ENCODE assay signal across 8 cellular contexts in the genomic region with DNA sequence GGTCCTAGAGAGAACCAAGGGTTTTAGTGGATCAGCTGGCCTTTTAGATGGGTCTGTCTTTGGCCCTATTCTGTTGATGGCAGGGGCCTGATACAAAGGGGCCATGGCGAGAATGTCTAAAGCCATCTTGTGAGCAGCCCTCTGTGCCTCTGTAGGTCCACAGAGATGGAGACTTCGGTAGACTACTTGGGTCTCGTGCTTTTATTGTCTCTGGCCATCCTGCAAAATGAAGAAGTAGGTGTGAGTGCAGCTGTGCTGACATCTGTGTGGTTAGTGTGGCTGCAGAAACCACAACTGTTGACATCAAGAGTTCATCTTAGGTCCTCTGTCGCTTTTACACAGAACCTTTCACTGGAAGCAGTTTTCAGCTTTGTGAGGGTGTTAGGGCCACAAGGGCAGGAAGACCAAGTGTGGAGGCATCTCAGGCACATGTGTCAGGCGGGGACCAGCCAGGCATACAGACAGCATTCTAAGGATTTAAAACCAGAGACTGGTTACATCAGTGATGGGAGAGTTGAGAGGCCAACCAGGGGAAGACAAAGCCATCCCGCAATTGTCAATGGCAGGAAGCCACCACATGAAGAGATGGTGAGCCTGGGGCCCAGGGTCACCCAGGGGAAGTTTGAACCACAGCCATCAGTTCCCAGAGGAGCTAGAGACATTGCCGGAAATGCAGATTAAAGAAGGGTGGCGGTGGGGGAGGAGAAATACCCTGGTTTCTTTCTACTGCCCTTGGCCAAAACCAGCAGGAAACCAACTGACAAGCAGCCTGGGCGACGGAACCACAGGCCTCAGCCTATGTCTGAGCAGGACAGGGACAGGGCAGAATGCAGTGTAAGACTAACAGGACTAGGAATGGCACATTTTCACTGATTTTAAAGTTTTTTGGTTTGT. TPM values are rescaled to one million over a fixed set of nuclear protein-coding genes. Genes with fewer than 3 reads are reported as not detected.
A peak's percentile ranks its signal among the peaks of the same experiment; 100 is the strongest.
DNase-seq lines count a peak whose midpoint lies in the region; ATAC-seq, FAIRE-seq and TF ChIP-seq lines count a peak whose summit lies in the region.

No MANE protein-coding gene starts in this region.

- POLR2A ChIA-PET in K562 (lab: Yijun Ruan, JAX) (interaction anchor here (0.5 to 0.9 kb wide), 6 partner anchors 13 to 374 kb away, joined by 3 to 5 read pairs (median 3); a partner anchor contains a TSS), RWPE1 (lab: Yijun Ruan, JAX; ENCODE audit: low non-redundant PET) (no interaction called here)

- DNase-seq in breast epithelium (ENCODE audit: low spot score in 2 of 2) (no peak), mammary epithelial cell (no peak), SW480 (ENCODE audit: low spot score) (peak; percentile 75), K562 (ENCODE audit: extremely low read depth in 1 of 4, low spot score in 3 of 4) (peak in 1 of 4 experiments; percentile 34), RWPE1 (ENCODE audit: low spot score) (no peak), NCI-H2107 treated with DMSO at 0.1 percent for 48 hours (lab: John Stamatoyannopoulos, UW; ENCODE audit: unreplicated experiment) (no peak)

- no peaks in the 10 kb centered on the region for H3K9me1 ChIP-seq in K562 (ENCODE audit: control insufficient read depth, insufficient read depth, low read length)

- dilution Hi-C loops in mammary epithelial cell (cut with HindIII; ENCODE audit: low sequenced_read_pairs): no loop called here

- TF ChIP-seq CTCF in breast epithelium (IDR thresholded peaks at IDR 0.05): no peak
- no peak for TF ChIP-seq CTCF in mammary epithelial cell (conservative IDR thresholded peaks at IDR 0.05 in 1 of 2, IDR thresholded peaks at IDR 0.05 in 1 of 2; ENCODE audit: extremely low read depth in 1 of 2, insufficient read depth in 1 of 2, low read depth in 1 of 2, low read length in 2 of 2)
- TF ChIP-seq CTCF in K562 (IDR thresholded peaks at IDR 0.05 in 2 of 3, conservative IDR thresholded peaks at IDR 0.05 in 1 of 3; ENCODE audit: insufficient read depth in 2 of 3, low read depth in 1 of 3, low read length in 3 of 3): no peak
- no peak for TF ChIP-seq CTCF in neutrophil (IDR thresholded peaks at IDR 0.05)
- TF ChIP-seq CTCF in RWPE1 (conservative IDR thresholded peaks at IDR 0.05; ENCODE audit: low read depth): no peak

- TF ChIP-seq RAD21 in K562 (CRISPR knock-in tag; conservative IDR thresholded peaks at IDR 0.05 in 1 of 2, IDR thresholded peaks at IDR 0.05 in 1 of 2): no peak; a peak in 1 of 4 replicates

- H3K27ac ChIP-seq in breast epithelium (peak overlapping the region; percentile 4 to 21), mammary epithelial cell (ENCODE audit: insufficient read depth, low read depth, low read length) (no peak overlapping the region), K562 (ENCODE audit: extremely low read depth, low read depth, low read length) (peak overlapping the region; percentile 6; the same call in 1 of the 3 replicates), neutrophil (peak overlapping the region; percentile 89), RWPE1 (no peak overlapping the region)

- peak; percentile 63 for FAIRE-seq in K562 (lab: Jason Lieb, UNC)

- CTCF ChIA-PET in mammary epithelial cell (lab: Charles Lee; ENCODE audit: low non-redundant PET) (no interaction called here), K562 (lab: Yijun Ruan, JAX; ENCODE audit: low intra/inter-chr PET ratio) (no interaction called here), RWPE1 (lab: Yijun Ruan, JAX) (interaction anchor here (0.7 to 0.8 kb wide), 3 partner anchors 33 to 1305 kb away, joined by 3 read pairs; no protein-coding TSS in a partner anchor)

- H4K20me1 ChIP-seq in mammary epithelial cell (ENCODE audit: insufficient read depth, low read length) (no peaks in the 10 kb centered on the region), K562 (replicated peaks; ENCODE audit: control insufficient read depth, insufficient read depth, low read length) (no peaks in the 10 kb centered on the region)

- H3K9me3 ChIP-seq in breast epithelium (no peaks in the 10 kb centered on the region), mammary epithelial cell (replicated peaks; ENCODE audit: insufficient read depth, low read length) (no peaks in the 10 kb centered on the region), K562 (replicated peaks; ENCODE audit: control insufficient read depth, insufficient read depth, low read depth, low read length) (no peaks in the 10 kb centered on the region), neutrophil (no peaks in the 10 kb centered on the region)

- no peaks in the 10 kb centered on the region for H3K27me3 ChIP-seq in breast epithelium
- no peaks in the 10 kb centered on the region for H3K27me3 ChIP-seq in mammary epithelial cell (ENCODE audit: insufficient read depth, low read length)
- no peaks in the 10 kb centered on the region for H3K27me3 ChIP-seq in K562 (ENCODE audit: control insufficient read depth in 2 of 2, insufficient read depth in 2 of 2, low read length in 2 of 2)
- H3K27me3 ChIP-seq in neutrophil: no peaks in the 10 kb centered on the region

- ATAC-seq in HG03066 (IDR thresholded peaks at IDR 0.05; ENCODE audit: low read depth, unreplicated experiment) (peak; percentile 78), K562 (peak; percentile 60)

- BruUV-seq in mammary epithelial cell (replicated peaks; lab: Mats Ljungman, UMichigan): no TSS peak
- no TSS peak for BruUV-seq in K562 (replicated peaks; lab: Mats Ljungman, UMichigan)

- WGBS in mammary epithelial cell (ENCODE audit: low coverage, missing lambda C conversion rate): 88% methylated on average over 6 of the region's 10 CpGs
- 28% methylated on average over 10 of the region's 10 CpGs for WGBS in K562 (ENCODE audit: insufficient coverage, low coverage, missing lambda C conversion rate)

- TF ChIP-seq POLR2A in breast epithelium (IDR thresholded peaks at IDR 0.05) (no peak), K562 (conservative IDR thresholded peaks at IDR 0.05) (no peak)

- no peak overlapping the region for H3K4me3 ChIP-seq in breast epithelium
- H3K4me3 ChIP-seq in mammary epithelial cell (replicated peaks in 1 of 3; ENCODE audit: insufficient read depth in 1 of 3, low read depth in 2 of 3, low read length in 3 of 3): no peak overlapping the region
- no peak overlapping the region for H3K4me3 ChIP-seq in K562
- H3K4me3 ChIP-seq in neutrophil (ENCODE audit: low read depth in 1 of 2, low read length in 1 of 2): peak overlapping the region; percentile 12 to 52

- peak; percentile 25; the same call in 1 of the 2 replicates for TF ChIP-seq EP300 in K562 (IDR thresholded peaks at IDR 0.05; ENCODE audit: low read length)

- H3K9ac ChIP-seq in mammary epithelial cell (ENCODE audit: insufficient read depth, low read length) (no peak overlapping the region), K562 (ENCODE audit: insufficient read depth in 1 of 2, low read depth in 2 of 2, low read length in 2 of 2) (peak overlapping the region; percentile 7 to 15; a peak in 1 of 4 replicates)

- H3K79me2 ChIP-seq in mammary epithelial cell (ENCODE audit: insufficient read depth, low read length): no peaks in the 10 kb centered on the region
- no peaks in the 10 kb centered on the region for H3K79me2 ChIP-seq in K562 (ENCODE audit: control insufficient read depth, insufficient read depth, low read length)

- no peaks in the 10 kb centered on the region for H3K4me1 ChIP-seq in breast epithelium
- no peaks in the 10 kb centered on the region for H3K4me1 ChIP-seq in mammary epithelial cell (ENCODE audit: insufficient read depth, low read length)
- peaks cover 23 to 29% of the 10 kb centered on the region in 2 experiments for H3K4me1 ChIP-seq in K562 (replicated peaks in 1 of 2; ENCODE audit: control insufficient read depth in 2 of 2, insufficient read depth in 2 of 2, low read length in 2 of 2)
- H3K4me1 ChIP-seq in neutrophil (ENCODE audit: control insufficient read depth in 1 of 2, insufficient read depth in 1 of 2, low read depth in 1 of 2, low read length in 1 of 2): peaks cover 35 to 62% of the 10 kb centered on the region in 2 experiments

- no peak overlapping the region for H2AFZ ChIP-seq in mammary epithelial cell (ENCODE audit: low read depth, low read length)
- peak overlapping the region; percentile 78 for H2AFZ ChIP-seq in K562 (ENCODE audit: low read depth, low read length)

- H3K4me2 ChIP-seq in mammary epithelial cell (ENCODE audit: insufficient read depth, low read depth, low read length) (no peak overlapping the region), K562 (ENCODE audit: insufficient read depth, low read length) (no peak overlapping the region; the same call in 1 of the 2 replicates)

- in situ Hi-C loops in mammary epithelial cell (cut with MboI; ENCODE audit: low sequenced_read_pairs in 2 of 2) (no loop called here), K562 (cut with MboI) (no loop called here)

- H3K36me3 ChIP-seq in breast epithelium (no peaks in the 10 kb centered on the region), mammary epithelial cell (ENCODE audit: insufficient read depth, low read length) (no peaks in the 10 kb centered on the region), K562 (ENCODE audit: control insufficient read depth, insufficient read depth, low read length) (no peaks in the 10 kb centered on the region), neutrophil (no peaks in the 10 kb centered on the region)

- intact Hi-C loops in breast epithelium (cut with DNase I; ENCODE audit: low total_unique reads) (no loop called here), mammary epithelial cell (cut with micrococcal nuclease) (no loop called here), K562 (cut with micrococcal nuclease) (no loop called here)

RNA-seq across cellular contexts. Expression of a gene that starts 13.0 kb away (rescaled TPM):
- total RNA-seq in breast epithelium (10 to 100 TPM; 46.9 to 71.7 (median 59.5) TPM), mammary epithelial cell (10 to 100 TPM; 10.7 to 62.3 TPM), K562 (2014; rRNA removed) (6.4 and 9.2 TPM in 2 replicates), K562 (2014; rRNA removed; fragmentation: Illumina TruSeq; extraction: Trizol) (5.5 and 6.1 TPM in 2 replicates), K562 (2015; rRNA removed; fragmentation: Illumina TruSeq; extraction: Trizol) (7.4 and 7.8 TPM in 2 replicates), K562 (2021) (23.8 and 27.2 TPM in 2 replicates)
- polyA plus RNA-seq in mammary epithelial cell (17.8 TPM), K562 (2011; rRNA removed) (12.8 and 18.9 TPM in 2 replicates), K562 (2014; fragmentation: Illumina TruSeq; extraction: Trizol) (16.2 and 17.0 TPM in 2 replicates), K562 (2014; fragmentation: Nextera tagmentation; extraction: Ambion mirVana) (1 to 10 TPM in 1 of 2 experiments, under 1 TPM in 1; 0.80 to 1.1 TPM), K562 (2014; rRNA removed) (19.2 and 19.3 TPM in 2 replicates)
- 43.6 TPM for polyA minus RNA-seq in mammary epithelial cell
- total RNA-seq in K562 (2011; cell fraction: chromatin; rRNA removed; ENCODE audit: low replicate concordance): 112 and 252 TPM in 2 replicates
- 110 and 123 TPM in 2 replicates for total RNA-seq in K562 (2011; cell fraction: nucleolus; rRNA removed)
- total RNA-seq in K562 (2011; cell fraction: nucleoplasm; rRNA removed): 98.7 and 108 TPM in 2 replicates
- polyA plus RNA-seq in K562 (2011; cell fraction: cytosol; rRNA removed): 8.0 and 10.3 TPM in 2 replicates
- 137 and 160 TPM in 2 replicates for polyA plus RNA-seq in K562 (2011; cell fraction: nucleus; rRNA removed)
- polyA plus RNA-seq in K562 (2012): 20.9 and 33.9 TPM in 2 replicates
- 7.8 and 12.1 TPM in 2 replicates for polyA minus RNA-seq in K562 (2011; rRNA and poly(A)+ RNA removed)
- 17.9 and 21.8 TPM in 2 replicates for polyA minus RNA-seq in K562 (2011; cell fraction: cytosol; rRNA and poly(A)+ RNA removed)
- 30.6 and 40.4 TPM in 2 replicates for polyA minus RNA-seq in K562 (2011; cell fraction: nucleus; rRNA and poly(A)+ RNA removed)

RNA-seq across cellular contexts. Expression of a gene that starts 22.8 kb away (rescaled TPM):
- total RNA-seq in breast epithelium (10 to 100 TPM in 2 of 3 donors, 1 to 10 TPM in 1; 9.4 to 22.4 (median 15.4) TPM), mammary epithelial cell (10 to 100 TPM; 21.0 to 21.5 TPM), K562 (2014; rRNA removed) (40.4 and 52.0 TPM in 2 replicates), K562 (2014; rRNA removed; fragmentation: Illumina TruSeq; extraction: Trizol) (12.7 and 15.6 TPM in 2 replicates), K562 (2015; rRNA removed; fragmentation: Illumina TruSeq; extraction: Trizol) (34.3 and 36.7 TPM in 2 replicates), K562 (2021) (34.9 and 38.9 TPM in 2 replicates)
- polyA plus RNA-seq in mammary epithelial cell (16.0 TPM), K562 (2011; rRNA removed) (17.6 and 17.9 TPM in 2 replicates), K562 (2014; fragmentation: Illumina TruSeq; extraction: Trizol) (18.0 and 27.7 TPM in 2 replicates), K562 (2014; fragmentation: Nextera tagmentation; extraction: Ambion mirVana) (1 to 10 TPM; 2.8 to 3.5 TPM), K562 (2014; rRNA removed) (26.4 and 35.0 TPM in 2 replicates)
- polyA minus RNA-seq in mammary epithelial cell: 3.7 TPM
- 9.9 and 32.6 TPM in 2 replicates for total RNA-seq in K562 (2011; cell fraction: chromatin; rRNA removed; ENCODE audit: low replicate concordance)
- 18.9 and 25.0 TPM in 2 replicates for total RNA-seq in K562 (2011; cell fraction: nucleolus; rRNA removed)
- 17.7 and 18.0 TPM in 2 replicates for total RNA-seq in K562 (2011; cell fraction: nucleoplasm; rRNA removed)
- polyA plus RNA-seq in K562 (2011; cell fraction: cytosol; rRNA removed): 23.1 and 48.6 TPM in 2 replicates
- 10.9 and 15.7 TPM in 2 replicates for polyA plus RNA-seq in K562 (2011; cell fraction: nucleus; rRNA removed)
- 23.0 and 27.5 TPM in 2 replicates for polyA plus RNA-seq in K562 (2012)
- polyA minus RNA-seq in K562 (2011; rRNA and poly(A)+ RNA removed): 10.0 and 13.0 TPM in 2 replicates
- polyA minus RNA-seq in K562 (2011; cell fraction: cytosol; rRNA and poly(A)+ RNA removed): 12.1 and 15.7 TPM in 2 replicates
- 11.0 and 11.4 TPM in 2 replicates for polyA minus RNA-seq in K562 (2011; cell fraction: nucleus; rRNA and poly(A)+ RNA removed)

RNA-seq across cellular contexts. Expression of a gene that starts 23.0 kb away (rescaled TPM):
- total RNA-seq in breast epithelium: 10 to 100 TPM; 51.5 to 62.1 (median 60.3) TPM
- total RNA-seq in mammary epithelial cell: 10 to 100 TPM; 49.3 to 92.9 TPM
- 58.6 TPM for polyA plus RNA-seq in mammary epithelial cell
- 101 TPM for polyA minus RNA-seq in mammary epithelial cell
- 60.9 and 181 TPM in 2 replicates for total RNA-seq in K562 (2011; cell fraction: chromatin; rRNA removed; ENCODE audit: low replicate concordance)
- 87.0 and 87.2 TPM in 2 replicates for total RNA-seq in K562 (2011; cell fraction: nucleolus; rRNA removed)
- 56.8 and 61.4 TPM in 2 replicates for total RNA-seq in K562 (2011; cell fraction: nucleoplasm; rRNA removed)
- total RNA-seq in K562 (2014; rRNA removed): 100 and 135 TPM in 2 replicates
- 23.9 and 25.8 TPM in 2 replicates for total RNA-seq in K562 (2014; rRNA removed; fragmentation: Illumina TruSeq; extraction: Trizol)
- 48.5 and 51.4 TPM in 2 replicates for total RNA-seq in K562 (2015; rRNA removed; fragmentation: Illumina TruSeq; extraction: Trizol)
- 128 and 132 TPM in 2 replicates for total RNA-seq in K562 (2021)
- polyA plus RNA-seq in K562 (2011; rRNA removed): 56.6 and 80.5 TPM in 2 replicates
- 71.0 and 78.8 TPM in 2 replicates for polyA plus RNA-seq in K562 (2011; cell fraction: cytosol; rRNA removed)
- 76.8 and 95.6 TPM in 2 replicates for polyA plus RNA-seq in K562 (2011; cell fraction: nucleus; rRNA removed)
- polyA plus RNA-seq in K562 (2012): 48.8 and 67.9 TPM in 2 replicates
- 44.4 and 77.7 TPM in 2 replicates for polyA plus RNA-seq in K562 (2014; fragmentation: Illumina TruSeq; extraction: Trizol)
- 1 to 10 TPM; 1.4 to 3.1 TPM for polyA plus RNA-seq in K562 (2014; fragmentation: Nextera tagmentation; extraction: Ambion mirVana)
- 74.4 and 107 TPM in 2 replicates for polyA plus RNA-seq in K562 (2014; rRNA removed)
- 47.0 and 50.2 TPM in 2 replicates for polyA minus RNA-seq in K562 (2011; rRNA and poly(A)+ RNA removed)
- polyA minus RNA-seq in K562 (2011; cell fraction: cytosol; rRNA and poly(A)+ RNA removed): 52.1 and 64.3 TPM in 2 replicates
- polyA minus RNA-seq in K562 (2011; cell fraction: nucleus; rRNA and poly(A)+ RNA removed): 31.1 and 49.1 TPM in 2 replicates

RNA-seq across cellular contexts. Expression of a gene that starts 58.8 kb away (rescaled TPM):
- total RNA-seq in breast epithelium: under 1 TPM in 1 of 3 donors, not detected in 2; 0.29 TPM
- not detected for total RNA-seq in mammary epithelial cell
- polyA plus RNA-seq in mammary epithelial cell: not detected
- polyA minus RNA-seq in mammary epithelial cell: not detected
- total RNA-seq in K562 (2011; cell fraction: chromatin; rRNA removed; ENCODE audit: low replicate concordance): not detected in 2 replicates
- not detected in 2 replicates for total RNA-seq in K562 (2011; cell fraction: nucleolus; rRNA removed)
- total RNA-seq in K562 (2011; cell fraction: nucleoplasm; rRNA removed): not detected in 2 replicates
- total RNA-seq in K562 (2014; rRNA removed): not detected in 2 replicates
- total RNA-seq in K562 (2014; rRNA removed; fragmentation: Illumina TruSeq; extraction: Trizol): not detected in 2 replicates
- not detected in 2 replicates for total RNA-seq in K562 (2015; rRNA removed; fragmentation: Illumina TruSeq; extraction: Trizol)
- total RNA-seq in K562 (2021): not detected in 2 replicates
- not detected in 2 replicates for polyA plus RNA-seq in K562 (2011; rRNA removed)
- not detected in 2 replicates for polyA plus RNA-seq in K562 (2011; cell fraction: cytosol; rRNA removed)
- polyA plus RNA-seq in K562 (2011; cell fraction: nucleus; rRNA removed): not detected in 2 replicates
- 0.14 and 0.17 TPM in 2 replicates for polyA plus RNA-seq in K562 (2012)
- polyA plus RNA-seq in K562 (2014; fragmentation: Illumina TruSeq; extraction: Trizol): not detected in 2 replicates
- polyA plus RNA-seq in K562 (2014; fragmentation: Nextera tagmentation; extraction: Ambion mirVana): not detected
- not detected in 2 replicates for polyA plus RNA-seq in K562 (2014; rRNA removed)
- not detected in 2 replicates for polyA minus RNA-seq in K562 (2011; rRNA and poly(A)+ RNA removed)
- polyA minus RNA-seq in K562 (2011; cell fraction: cytosol; rRNA and poly(A)+ RNA removed): not detected in 2 replicates
- not detected in 2 replicates for polyA minus RNA-seq in K562 (2011; cell fraction: nucleus; rRNA and poly(A)+ RNA removed)

Comparison
In these comparisons a context has a peak if more than half of its experiments do, and no peak if none do; other contexts are left out.
1. H3K27ac ChIP-seq: peak in breast epithelium (2 of 2), K562 (single experiment) and neutrophil (single experiment); none in mammary epithelial cell (single experiment) and RWPE1 (single experiment).
2. H3K4me3 ChIP-seq: peak in neutrophil (2 of 2); none in breast epithelium (0 of 3), mammary epithelial cell (0 of 3) and K562 (single experiment).